ENCODE assay signal across 23 cellular contexts in genomic region chr15:73936588-73937312, GRCh38. TPM values are rescaled to one million over a fixed set of nuclear protein-coding genes. Genes with fewer than 3 reads are reported as not detected.
DNase-seq lines count a peak whose midpoint lies in the region; ATAC-seq and TF ChIP-seq lines count a peak whose summit lies in the region.
"Had no signal": no experiment of that assay in that cellular context is flagged by ENCODE, and none has a peak within 500 bp of the region (broad histone marks: within the 10 kb centered on the region; RNA-seq: fewer than 3 reads in every experiment).

No MANE protein-coding gene starts in this region.

- intact Hi-C loops in gastrocnemius medialis (cut with DNase I; ENCODE audit: low total_unique reads): no loop called here

- no peak for TF ChIP-seq CTCF in AG04450 (IDR thresholded peaks at IDR 0.05; ENCODE audit: low read depth, low read length)
- TF ChIP-seq CTCF in endothelial cell (IDR thresholded peaks at IDR 0.05; ENCODE audit: unreplicated experiment): no peak
- TF ChIP-seq CTCF in neural progenitor cell (IDR thresholded peaks at IDR 0.05): no peak
- TF ChIP-seq CTCF in gastrocnemius medialis (IDR thresholded peaks at IDR 0.05 in 4 of 5, conservative IDR thresholded peaks at IDR 0.05 in 1 of 5): no peak

- in situ Hi-C loops in gastrocnemius medialis (cut with MboI; ENCODE audit: low sequenced_read_pairs in 4 of 4): no loop called here

- H3K4me1 Mint-ChIP-seq in endothelial cell (ENCODE audit: unreplicated experiment) (peaks cover 83% of the 10 kb centered on the region), neural progenitor cell (peaks cover 49% of the 10 kb centered on the region)

- peaks cover 21% of the 10 kb centered on the region for H3K36me3 Mint-ChIP-seq in endothelial cell (ENCODE audit: low read depth, unreplicated experiment)
- no peaks in the 10 kb centered on the region for H3K36me3 Mint-ChIP-seq in neural progenitor cell
- H3K36me3 Mint-ChIP-seq: activated naive CD4-positive, alpha-beta T cell treated with anti-CD3 and anti-CD28 coated beads, Interleukin-2, amount 50 U/mL, for 72 hours; CD8-positive, alpha-beta memory T cell; IgD-negative memory B cell had no signal

- ATAC-seq in gastrocnemius medialis (no peak), HG03439 (IDR thresholded peaks at IDR 0.05; ENCODE audit: unreplicated experiment) (no peak)
- ATAC-seq: activated CD8-positive, alpha-beta T cell treated with anti-CD3 and anti-CD28 coated beads, Interleukin-2, amount 10 ng/mL, durations not matched to agents 7 days and 5 days; activated naive CD4-positive, alpha-beta T cell treated with anti-CD3 and anti-CD28 coated beads, Interleukin-2, amount 50 U/mL, for 72 hours; stimulated activated naive CD8-positive, alpha-beta T cell treated with anti-CD3 and anti-CD28 coated beads, Interleukin-15, amount 100 ng/mL, for 72 hours; upper lobe of right lung had no signal

- H3K36me3 ChIP-seq in HUES64 (ENCODE audit: insufficient read depth, low read length): no peaks in the 10 kb centered on the region
- H3K36me3 ChIP-seq in neural progenitor cell: no peaks in the 10 kb centered on the region
- no peaks in the 10 kb centered on the region for H3K36me3 ChIP-seq in gastrocnemius medialis
- H3K36me3 ChIP-seq: breast epithelium, upper lobe of right lung had no signal

- H4K20me1 ChIP-seq in neural progenitor cell (ENCODE audit: low read depth): peaks cover 45% of the 10 kb centered on the region

- 83% methylated on average over 11 of the region's 12 CpGs for WGBS in HUES64

- H3K4me3 ChIP-seq in AG04450 (ENCODE audit: low read depth, low read length) (no peak overlapping the region), HUES64 (ENCODE audit: low read length) (no peak overlapping the region), neural progenitor cell (no peak overlapping the region), gastrocnemius medialis (no peak overlapping the region)
- H3K4me3 ChIP-seq: breast epithelium, upper lobe of right lung had no signal

- no peak overlapping the region for H2AFZ ChIP-seq in neural progenitor cell (replicated peaks)

- H3K4me3 Mint-ChIP-seq in endothelial cell (ENCODE audit: unreplicated experiment): peak overlapping the region; percentile 75
- peak overlapping the region; percentile 55 for H3K4me3 Mint-ChIP-seq in neural progenitor cell
- H3K4me3 Mint-ChIP-seq: activated B cell treated with CpG ODN at 0.5 μM for 24 hours; activated CD8-positive, alpha-beta T cell treated with anti-CD3 and anti-CD28 coated beads, Interleukin-2, amount 10 ng/mL, durations not matched to agents 7 days and 5 days; CD8-positive, alpha-beta memory T cell; dendritic cell treated with granulocyte-macrophage colony-stimulating factor and Interleukin-4, amounts not matched to agents 40 ng/mL and 50 ng/mL, for 4 days; IgD-negative memory B cell; stimulated activated naive CD8-positive, alpha-beta T cell treated with anti-CD3 and anti-CD28 coated beads, Interleukin-15, amount 100 ng/mL, for 72 hours; T-helper 1 cell treated with Interleukin-12 subunit alpha and Interleukin-12 subunit beta and Interleukin-4 antibody, amounts not matched to agents 30 μg/mL and 1 μg/mL, for 36 hours had no signal

- H3K9me3 ChIP-seq in AG04450 (ENCODE audit: control insufficient read depth, insufficient read depth, low read length) (no peaks in the 10 kb centered on the region), HUES64 (ENCODE audit: insufficient read depth, low read depth, low read length) (no peaks in the 10 kb centered on the region), neural progenitor cell (ENCODE audit: low read depth) (no peaks in the 10 kb centered on the region), gastrocnemius medialis (no peaks in the 10 kb centered on the region)
- H3K9me3 ChIP-seq: breast epithelium, upper lobe of right lung had no signal

- H3K9ac ChIP-seq in HUES64 (ENCODE audit: low read depth, low read length): peak overlapping the region; percentile 22; the same call in 1 of the 2 replicates
- H3K9ac ChIP-seq in neural progenitor cell: no peak overlapping the region

- H3K9me3 Mint-ChIP-seq in endothelial cell (ENCODE audit: unreplicated experiment): no peaks in the 10 kb centered on the region
- H3K9me3 Mint-ChIP-seq in neural progenitor cell: no peaks in the 10 kb centered on the region
- H3K9me3 Mint-ChIP-seq: activated B cell treated with CpG ODN at 0.5 μM for 24 hours; activated naive CD4-positive, alpha-beta T cell treated with anti-CD3 and anti-CD28 coated beads, Interleukin-2, amount 50 U/mL, for 72 hours; CD8-positive, alpha-beta memory T cell; dendritic cell treated with granulocyte-macrophage colony-stimulating factor and Interleukin-4, amounts not matched to agents 40 ng/mL and 50 ng/mL, for 4 days; IgD-negative memory B cell; stimulated activated naive CD8-positive, alpha-beta T cell treated with anti-CD3 and anti-CD28 coated beads, Interleukin-15, amount 100 ng/mL, for 72 hours; T-helper 1 cell treated with Interleukin-12 subunit alpha and Interleukin-12 subunit beta and Interleukin-4 antibody, amounts not matched to agents 30 μg/mL and 1 μg/mL, for 36 hours had no signal

- TF ChIP-seq POLR2A in gastrocnemius medialis (IDR thresholded peaks at IDR 0.05): no peak

- DNase-seq in AG04450 (ENCODE audit: low read depth, low spot score) (no peak), endothelial cell (ENCODE audit: low spot score) (no peak), neural progenitor cell (ENCODE audit: low spot score) (no peak), gastrocnemius medialis (no peak), DMS79 treated with DMSO at 0.1 percent for 48 hours (lab: John Stamatoyannopoulos, UW) (no peak)
- DNase-seq in stimulated activated CD8-positive, alpha-beta memory T cell treated with anti-CD3 and anti-CD28 coated beads, Interleukin-4, amount 100 ng/mL, for 48 hours: no peak
- DNase-seq: activated B cell treated with CpG ODN at 0.5 μM for 24 hours; activated CD8-positive, alpha-beta T cell treated with anti-CD3 and anti-CD28 coated beads, Interleukin-2, amount 10 ng/mL, durations not matched to agents 7 days and 5 days; activated T-cell treated with anti-CD3 and anti-CD28 coated beads, Interleukin-2, amount 50 U/mL, for 48 hours; CD8-positive, alpha-beta memory T cell; NCI-H187 treated with DMSO at 0.1 percent for 48 hours; NCI-H510A; SIG-M5; stimulated activated CD4-positive, alpha-beta T cell treated with anti-CD3 and anti-CD28 coated beads, Interleukin-2, amount 100 ng/mL, for 24 hours; stimulated activated naive CD8-positive, alpha-beta T cell treated with anti-CD3 and anti-CD28 coated beads, Interleukin-15, amount 100 ng/mL, for 72 hours; upper lobe of right lung had no signal

- peak overlapping the region; percentile 47 for H3K27ac ChIP-seq in AG04450 (ENCODE audit: low read depth, low read length)
- H3K27ac ChIP-seq in HUES64 (ENCODE audit: low read depth, low read length): no peak overlapping the region
- H3K27ac ChIP-seq in neural progenitor cell: no peak overlapping the region
- H3K27ac ChIP-seq in gastrocnemius medialis: no peak overlapping the region
- H3K27ac ChIP-seq: upper lobe of right lung had no signal

- H3K27ac Mint-ChIP-seq in endothelial cell (ENCODE audit: unreplicated experiment): peak overlapping the region; percentile 92
- H3K27ac Mint-ChIP-seq in neural progenitor cell: peak overlapping the region; percentile 35
- H3K27ac Mint-ChIP-seq: activated B cell treated with CpG ODN at 0.5 μM for 24 hours; activated CD8-positive, alpha-beta T cell treated with anti-CD3 and anti-CD28 coated beads, Interleukin-2, amount 10 ng/mL, durations not matched to agents 7 days and 5 days; activated naive CD4-positive, alpha-beta T cell treated with anti-CD3 and anti-CD28 coated beads, Interleukin-2, amount 50 U/mL, for 72 hours; dendritic cell treated with granulocyte-macrophage colony-stimulating factor and Interleukin-4, amounts not matched to agents 40 ng/mL and 50 ng/mL, for 4 days; IgD-negative memory B cell; stimulated activated naive CD8-positive, alpha-beta T cell treated with anti-CD3 and anti-CD28 coated beads, Interleukin-15, amount 100 ng/mL, for 72 hours; T-helper 1 cell treated with Interleukin-12 subunit alpha and Interleukin-12 subunit beta and Interleukin-4 antibody, amounts not matched to agents 30 μg/mL and 1 μg/mL, for 36 hours had no signal

- peaks cover 12% of the 10 kb centered on the region for H3K4me1 ChIP-seq in HUES64 (ENCODE audit: insufficient read depth, low read length)
- peaks cover 29% of the 10 kb centered on the region for H3K4me1 ChIP-seq in neural progenitor cell
- no peaks in the 10 kb centered on the region for H3K4me1 ChIP-seq in gastrocnemius medialis
- H3K4me1 ChIP-seq: breast epithelium had no signal

- no peaks in the 10 kb centered on the region for H3K79me2 ChIP-seq in neural progenitor cell (ENCODE audit: low read depth)

- H3K4me2 ChIP-seq in neural progenitor cell: peak overlapping the region; percentile 20

- CTCF ChIA-PET in AG04450 (lab: Charles Lee): interaction anchor here (1.0 to 2.7 kb wide), 9 partner anchors 9 to 63 kb away, joined by 3 to 11 read pairs (median 5); partner anchors contain the start of gene TBC1D21

- peaks cover 6% of the 10 kb centered on the region for H3K27me3 Mint-ChIP-seq in endothelial cell (ENCODE audit: unreplicated experiment)
- H3K27me3 Mint-ChIP-seq in neural progenitor cell (ENCODE audit: insufficient read depth, low read depth): peaks cover 17% of the 10 kb centered on the region
- H3K27me3 Mint-ChIP-seq: CD8-positive, alpha-beta memory T cell; stimulated activated naive CD8-positive, alpha-beta T cell treated with anti-CD3 and anti-CD28 coated beads, Interleukin-15, amount 100 ng/mL, for 72 hours had no signal

- peaks cover 7% of the 10 kb centered on the region for H3F3A ChIP-seq in neural progenitor cell (ENCODE audit: low read depth)

- H3K27me3 ChIP-seq in AG04450 (ENCODE audit: control insufficient read depth, insufficient read depth, low read length) (no peaks in the 10 kb centered on the region), HUES64 (ENCODE audit: insufficient read depth, low read length) (no peaks in the 10 kb centered on the region), neural progenitor cell (peaks cover under 1% of the 10 kb centered on the region), gastrocnemius medialis (no peaks in the 10 kb centered on the region)
- H3K27me3 ChIP-seq: breast epithelium, upper lobe of right lung had no signal

- POLR2A ChIA-PET in AG04450 (lab: Yijun Ruan, JAX): interaction anchor here (1.2 to 2.5 kb wide), 2 partner anchors 10 to 14 kb away, joined by 3 to 17 read pairs; partner anchors contain the start of gene LOXL1

RNA-seq across cellular contexts. Expression of gene LOXL1, which starts 10.5 kb away (rescaled TPM):
- 114 and 206 TPM in 2 replicates for polyA plus RNA-seq in AG04450 (2011; rRNA removed)
- polyA minus RNA-seq in AG04450 (2011; rRNA and poly(A)+ RNA removed): 260 and 359 TPM in 2 replicates
- 14.3 TPM for polyA plus RNA-seq in HUES64 (2013, experiment 1 of 2)
- polyA plus RNA-seq in HUES64 (2013, experiment 2 of 2): 26.6 TPM
- 156 TPM for total RNA-seq in endothelial cell (ENCODE audit: unreplicated experiment)
- total RNA-seq in neural progenitor cell (ENCODE audit: low replicate concordance): 5.3 and 28.1 TPM in 2 replicates
- 10 to 100 TPM in 1 of 4 donors, 1 to 10 TPM in 3; 4.9 to 11.2 (median 5.7) TPM for total RNA-seq in gastrocnemius medialis

RNA-seq across cellular contexts. Expression of gene STOML1, which starts 55.3 kb away (rescaled TPM):
- polyA plus RNA-seq in AG04450 (2011; rRNA removed): 7.3 and 10.0 TPM in 2 replicates
- polyA minus RNA-seq in AG04450 (2011; rRNA and poly(A)+ RNA removed): 5.0 and 6.3 TPM in 2 replicates
- polyA plus RNA-seq in HUES64 (2013, experiment 1 of 2): 2.5 TPM
- 3.7 TPM for polyA plus RNA-seq in HUES64 (2013, experiment 2 of 2)
- 14.3 TPM for total RNA-seq in endothelial cell (ENCODE audit: unreplicated experiment)
- total RNA-seq in neural progenitor cell (ENCODE audit: low replicate concordance): 2.0 and 4.7 TPM in 2 replicates
- 10 to 100 TPM; 15.2 to 28.8 (median 16.9) TPM for total RNA-seq in gastrocnemius medialis

RNA-seq across cellular contexts. Expression of gene PML, which starts 57.8 kb away (rescaled TPM):
- 7.6 and 12.5 TPM in 2 replicates for polyA plus RNA-seq in AG04450 (2011; rRNA removed)
- polyA minus RNA-seq in AG04450 (2011; rRNA and poly(A)+ RNA removed): 22.0 and 22.5 TPM in 2 replicates
- polyA plus RNA-seq in HUES64 (2013, experiment 1 of 2): 18.8 TPM
- polyA plus RNA-seq in HUES64 (2013, experiment 2 of 2): 21.3 TPM
- total RNA-seq in endothelial cell (ENCODE audit: unreplicated experiment) (161 TPM), neural progenitor cell (ENCODE audit: low replicate concordance) (15.3 and 18.0 TPM in 2 replicates), gastrocnemius medialis (10 to 100 TPM; 17.3 to 42.1 (median 21.2) TPM)
